ENCODE assay signal across 1 cellular context in the genomic region with DNA sequence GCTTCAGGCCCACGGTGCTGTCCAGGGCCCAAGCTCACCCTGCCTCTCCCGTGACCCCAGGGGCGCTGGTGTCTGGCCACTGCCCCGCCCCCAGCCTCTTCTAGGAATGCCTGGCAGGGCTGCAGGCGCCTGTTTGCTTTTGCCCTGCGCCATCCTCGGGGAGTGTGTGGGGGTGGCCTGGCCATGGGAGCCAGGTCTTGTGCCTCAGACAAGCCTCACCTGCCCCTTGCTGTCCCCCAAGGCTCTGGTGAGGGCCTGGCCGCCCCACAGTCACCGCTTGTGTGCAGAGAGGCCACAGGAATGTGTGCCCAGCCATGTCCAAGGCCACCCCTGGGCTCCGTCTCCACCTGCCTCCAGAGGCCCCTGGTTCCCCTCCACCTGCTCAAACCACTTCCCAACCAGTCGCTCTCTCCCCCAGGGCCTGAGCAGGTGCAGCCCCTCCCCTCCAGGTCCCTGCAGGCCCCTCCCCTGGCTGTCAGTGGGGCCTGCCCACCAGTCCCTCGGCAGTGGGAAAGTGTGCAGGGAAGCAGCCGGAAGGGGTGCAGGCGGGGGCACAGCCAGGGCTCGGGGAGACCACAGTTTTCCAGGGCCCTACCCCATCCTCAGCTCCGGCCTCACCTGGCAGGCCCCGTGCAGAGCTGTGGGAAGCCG.
TF ChIP-seq lines count a peak whose summit lies in the region.

No MANE protein-coding gene starts in this region.

TF ChIP-seq in HepG2, 621 proteins besides CTCF, POLR2A, EP300 and RAD21 (continued from another document):
- TF ChIP-seq SRSF1 (optimal IDR thresholded peaks at IDR 0.05; ENCODE audit: low read depth, low read length) (peak; percentile 64), TGIF2 (CRISPR knock-in tag; IDR thresholded peaks at IDR 0.05) (0 out of 2 replicates have a peak, but pooled peaks have one; percentile 31), SIN3B (IDR thresholded peaks at IDR 0.05; ENCODE audit: low read length) (no peak), BRCA1 (CRISPR knock-in tag; IDR thresholded peaks at IDR 0.05) (no peak), ISL2 (CRISPR knock-in tag; IDR thresholded peaks at IDR 0.05) (peak; percentile 43; the same call in 1 of the 2 replicates), ATF7 (IDR thresholded peaks at IDR 0.05) (no peak), ATF7 (CRISPR knock-in tag; IDR thresholded peaks at IDR 0.05) (0 out of 2 replicates have a peak, but pooled peaks have one; percentile 52), MAF1 (CRISPR knock-in tag; IDR thresholded peaks at IDR 0.05; ENCODE audit: borderline replicate concordance) (no peak), TBX3 (IDR thresholded peaks at IDR 0.05; ENCODE audit: borderline replicate concordance) (no peak), TOPORS (CRISPR knock-in tag; IDR thresholded peaks at IDR 0.05) (no peak), RBM39 (IDR thresholded peaks at IDR 0.05; ENCODE audit: low read depth, low read length, poor library complexity, severe bottlenecking) (no peak), FOXM1 (CRISPR knock-in tag; IDR thresholded peaks at IDR 0.05) (no peak), PRMT3 (CRISPR knock-in tag; IDR thresholded peaks at IDR 0.05; ENCODE audit: borderline replicate concordance, low read depth) (no peak), HES4 (CRISPR knock-in tag; IDR thresholded peaks at IDR 0.05; ENCODE audit: borderline replicate concordance) (no peak), ZNF772 (CRISPR knock-in tag; IDR thresholded peaks at IDR 0.05) (0 out of 2 replicates have a peak, but pooled peaks have one; percentile 22), EEA1 (CRISPR knock-in tag; IDR thresholded peaks at IDR 0.05; ENCODE audit: borderline replicate concordance) (peak; percentile 38; the same call in 1 of the 2 replicates), GTF2F1 (IDR thresholded peaks at IDR 0.05; ENCODE audit: low read length) (no peak), EHMT2 (IDR thresholded peaks at IDR 0.05; ENCODE audit: borderline replicate concordance, low read depth, low read length) (no peak), NONO (IDR thresholded peaks at IDR 0.05) (no peak), NONO (CRISPR knock-in tag; conservative IDR thresholded peaks at IDR 0.05) (peak; percentile 47), ZNF747 (CRISPR knock-in tag; IDR thresholded peaks at IDR 0.05; ENCODE audit: borderline replicate concordance) (no peak), ZNF652 (CRISPR knock-in tag; IDR thresholded peaks at IDR 0.05; ENCODE audit: borderline replicate concordance, low read depth) (0 out of 2 replicates have a peak, but pooled peaks have one; percentile 49), KLF12 (CRISPR knock-in tag; IDR thresholded peaks at IDR 0.05; ENCODE audit: borderline replicate concordance) (0 out of 2 replicates have a peak, but pooled peaks have one; percentile 33), RCOR2 (CRISPR knock-in tag; IDR thresholded peaks at IDR 0.05) (no peak), ZNF230 (CRISPR knock-in tag; IDR thresholded peaks at IDR 0.05) (0 out of 2 replicates have a peak, but pooled peaks have one; percentile 22), ZSCAN30 (CRISPR knock-in tag; IDR thresholded peaks at IDR 0.05) (no peak), HOXD1 (CRISPR knock-in tag; IDR thresholded peaks at IDR 0.05) (no peak), GATAD2A (CRISPR knock-in tag; IDR thresholded peaks at IDR 0.05) (no peak; the same call in 1 of the 2 replicates), ZNF776 (CRISPR knock-in tag; IDR thresholded peaks at IDR 0.05) (peak; percentile 47; the same call in 1 of the 2 replicates), NR2F1 (CRISPR knock-in tag; IDR thresholded peaks at IDR 0.05) (peak; percentile 34 to 48; a peak in 3 of 4 replicates), POLR2AphosphoS2 (IDR thresholded peaks at IDR 0.05; ENCODE audit: low read depth, low read length) (no peak), ZZZ3 (CRISPR knock-in tag; IDR thresholded peaks at IDR 0.05; ENCODE audit: borderline replicate concordance) (no peak), ZNF775 (CRISPR knock-in tag; IDR thresholded peaks at IDR 0.05; ENCODE audit: borderline replicate concordance) (no peak), NCOA5 (CRISPR knock-in tag; IDR thresholded peaks at IDR 0.05) (no peak), SMAD1 (CRISPR knock-in tag; IDR thresholded peaks at IDR 0.05; ENCODE audit: borderline replicate concordance, low read depth) (no peak), ZNF749 (CRISPR knock-in tag; IDR thresholded peaks at IDR 0.05; ENCODE audit: borderline replicate concordance) (no peak; the same call in 1 of the 2 replicates), SIX4 (CRISPR knock-in tag; IDR thresholded peaks at IDR 0.05) (no peak; the same call in 1 of the 2 replicates), ADNP (CRISPR knock-in tag; IDR thresholded peaks at IDR 0.05) (no peak), FOXP1 (IDR thresholded peaks at IDR 0.05) (no peak), FOXP1 (CRISPR knock-in tag; IDR thresholded peaks at IDR 0.05) (0 out of 2 replicates have a peak, but pooled peaks have one; percentile 14), THYN1 (CRISPR knock-in tag; IDR thresholded peaks at IDR 0.05; ENCODE audit: borderline replicate concordance, low read depth) (no peak), ZNF614 (CRISPR knock-in tag; IDR thresholded peaks at IDR 0.05; ENCODE audit: borderline replicate concordance) (0 out of 2 replicates have a peak, but pooled peaks have one; percentile 61)
- TF ChIP-seq, protein P1, sequence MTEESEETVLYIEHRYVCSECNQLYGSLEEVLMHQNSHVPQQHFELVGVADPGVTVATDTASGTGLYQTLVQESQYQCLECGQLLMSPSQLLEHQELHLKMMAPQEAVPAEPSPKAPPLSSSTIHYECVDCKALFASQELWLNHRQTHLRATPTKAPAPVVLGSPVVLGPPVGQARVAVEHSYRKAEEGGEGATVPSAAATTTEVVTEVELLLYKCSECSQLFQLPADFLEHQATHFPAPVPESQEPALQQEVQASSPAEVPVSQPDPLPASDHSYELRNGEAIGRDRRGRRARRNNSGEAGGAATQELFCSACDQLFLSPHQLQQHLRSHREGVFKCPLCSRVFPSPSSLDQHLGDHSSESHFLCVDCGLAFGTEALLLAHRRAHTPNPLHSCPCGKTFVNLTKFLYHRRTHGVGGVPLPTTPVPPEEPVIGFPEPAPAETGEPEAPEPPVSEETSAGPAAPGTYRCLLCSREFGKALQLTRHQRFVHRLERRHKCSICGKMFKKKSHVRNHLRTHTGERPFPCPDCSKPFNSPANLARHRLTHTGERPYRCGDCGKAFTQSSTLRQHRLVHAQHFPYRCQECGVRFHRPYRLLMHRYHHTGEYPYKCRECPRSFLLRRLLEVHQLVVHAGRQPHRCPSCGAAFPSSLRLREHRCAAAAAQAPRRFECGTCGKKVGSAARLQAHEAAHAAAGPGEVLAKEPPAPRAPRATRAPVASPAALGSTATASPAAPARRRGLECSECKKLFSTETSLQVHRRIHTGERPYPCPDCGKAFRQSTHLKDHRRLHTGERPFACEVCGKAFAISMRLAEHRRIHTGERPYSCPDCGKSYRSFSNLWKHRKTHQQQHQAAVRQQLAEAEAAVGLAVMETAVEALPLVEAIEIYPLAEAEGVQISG (CRISPR knock-in tag; IDR thresholded peaks at IDR 0.05), result peak; percentile 12
- TF ChIP-seq, protein P2, sequence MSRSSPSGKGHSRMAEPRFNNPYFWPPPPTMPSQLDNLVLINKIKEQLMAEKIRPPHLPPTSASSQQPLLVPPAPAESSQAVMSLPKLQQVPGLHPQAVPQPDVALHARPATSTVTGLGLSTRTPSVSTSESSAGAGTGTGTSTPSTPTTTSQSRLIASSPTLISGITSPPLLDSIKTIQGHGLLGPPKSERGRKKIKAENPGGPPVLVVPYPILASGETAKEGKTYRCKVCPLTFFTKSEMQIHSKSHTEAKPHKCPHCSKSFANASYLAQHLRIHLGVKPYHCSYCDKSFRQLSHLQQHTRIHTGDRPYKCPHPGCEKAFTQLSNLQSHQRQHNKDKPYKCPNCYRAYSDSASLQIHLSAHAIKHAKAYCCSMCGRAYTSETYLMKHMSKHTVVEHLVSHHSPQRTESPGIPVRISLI (CRISPR knock-in tag; IDR thresholded peaks at IDR 0.05; ENCODE audit: borderline replicate concordance), result 0 out of 2 replicates have a peak, but pooled peaks have one; percentile 36
- TF ChIP-seq, protein P3, sequence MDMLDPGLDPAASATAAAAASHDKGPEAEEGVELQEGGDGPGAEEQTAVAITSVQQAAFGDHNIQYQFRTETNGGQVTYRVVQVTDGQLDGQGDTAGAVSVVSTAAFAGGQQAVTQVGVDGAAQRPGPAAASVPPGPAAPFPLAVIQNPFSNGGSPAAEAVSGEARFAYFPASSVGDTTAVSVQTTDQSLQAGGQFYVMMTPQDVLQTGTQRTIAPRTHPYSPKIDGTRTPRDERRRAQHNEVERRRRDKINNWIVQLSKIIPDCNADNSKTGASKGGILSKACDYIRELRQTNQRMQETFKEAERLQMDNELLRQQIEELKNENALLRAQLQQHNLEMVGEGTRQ (IDR thresholded peaks at IDR 0.05; ENCODE audit: low read depth, low read length), result no peak
- TF ChIP-seq, protein P3 (CRISPR knock-in tag; IDR thresholded peaks at IDR 0.05; ENCODE audit: borderline replicate concordance), result no peak
- TF ChIP-seq, protein P4, sequence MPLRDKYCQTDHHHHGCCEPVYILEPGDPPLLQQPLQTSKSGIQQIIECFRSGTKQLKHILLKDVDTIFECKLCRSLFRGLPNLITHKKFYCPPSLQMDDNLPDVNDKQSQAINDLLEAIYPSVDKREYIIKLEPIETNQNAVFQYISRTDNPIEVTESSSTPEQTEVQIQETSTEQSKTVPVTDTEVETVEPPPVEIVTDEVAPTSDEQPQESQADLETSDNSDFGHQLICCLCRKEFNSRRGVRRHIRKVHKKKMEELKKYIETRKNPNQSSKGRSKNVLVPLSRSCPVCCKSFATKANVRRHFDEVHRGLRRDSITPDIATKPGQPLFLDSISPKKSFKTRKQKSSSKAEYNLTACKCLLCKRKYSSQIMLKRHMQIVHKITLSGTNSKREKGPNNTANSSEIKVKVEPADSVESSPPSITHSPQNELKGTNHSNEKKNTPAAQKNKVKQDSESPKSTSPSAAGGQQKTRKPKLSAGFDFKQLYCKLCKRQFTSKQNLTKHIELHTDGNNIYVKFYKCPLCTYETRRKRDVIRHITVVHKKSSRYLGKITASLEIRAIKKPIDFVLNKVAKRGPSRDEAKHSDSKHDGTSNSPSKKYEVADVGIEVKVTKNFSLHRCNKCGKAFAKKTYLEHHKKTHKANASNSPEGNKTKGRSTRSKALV (CRISPR knock-in tag; IDR thresholded peaks at IDR 0.05), result peak; percentile 22; the same call in 1 of the 2 replicates
- TF ChIP-seq, protein P5, sequence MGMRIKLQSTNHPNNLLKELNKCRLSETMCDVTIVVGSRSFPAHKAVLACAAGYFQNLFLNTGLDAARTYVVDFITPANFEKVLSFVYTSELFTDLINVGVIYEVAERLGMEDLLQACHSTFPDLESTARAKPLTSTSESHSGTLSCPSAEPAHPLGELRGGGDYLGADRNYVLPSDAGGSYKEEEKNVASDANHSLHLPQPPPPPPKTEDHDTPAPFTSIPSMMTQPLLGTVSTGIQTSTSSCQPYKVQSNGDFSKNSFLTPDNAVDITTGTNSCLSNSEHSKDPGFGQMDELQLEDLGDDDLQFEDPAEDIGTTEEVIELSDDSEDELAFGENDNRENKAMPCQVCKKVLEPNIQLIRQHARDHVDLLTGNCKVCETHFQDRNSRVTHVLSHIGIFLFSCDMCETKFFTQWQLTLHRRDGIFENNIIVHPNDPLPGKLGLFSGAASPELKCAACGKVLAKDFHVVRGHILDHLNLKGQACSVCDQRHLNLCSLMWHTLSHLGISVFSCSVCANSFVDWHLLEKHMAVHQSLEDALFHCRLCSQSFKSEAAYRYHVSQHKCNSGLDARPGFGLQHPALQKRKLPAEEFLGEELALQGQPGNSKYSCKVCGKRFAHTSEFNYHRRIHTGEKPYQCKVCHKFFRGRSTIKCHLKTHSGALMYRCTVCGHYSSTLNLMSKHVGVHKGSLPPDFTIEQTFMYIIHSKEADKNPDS (CRISPR knock-in tag; IDR thresholded peaks at IDR 0.05), result no peak
- TF ChIP-seq, protein P6, sequence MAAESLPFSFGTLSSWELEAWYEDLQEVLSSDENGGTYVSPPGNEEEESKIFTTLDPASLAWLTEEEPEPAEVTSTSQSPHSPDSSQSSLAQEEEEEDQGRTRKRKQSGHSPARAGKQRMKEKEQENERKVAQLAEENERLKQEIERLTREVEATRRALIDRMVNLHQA (CRISPR knock-in tag; IDR thresholded peaks at IDR 0.05), result no peak
